11 cellular contexts compared by ENCODE assay signal in the genomic region with DNA sequence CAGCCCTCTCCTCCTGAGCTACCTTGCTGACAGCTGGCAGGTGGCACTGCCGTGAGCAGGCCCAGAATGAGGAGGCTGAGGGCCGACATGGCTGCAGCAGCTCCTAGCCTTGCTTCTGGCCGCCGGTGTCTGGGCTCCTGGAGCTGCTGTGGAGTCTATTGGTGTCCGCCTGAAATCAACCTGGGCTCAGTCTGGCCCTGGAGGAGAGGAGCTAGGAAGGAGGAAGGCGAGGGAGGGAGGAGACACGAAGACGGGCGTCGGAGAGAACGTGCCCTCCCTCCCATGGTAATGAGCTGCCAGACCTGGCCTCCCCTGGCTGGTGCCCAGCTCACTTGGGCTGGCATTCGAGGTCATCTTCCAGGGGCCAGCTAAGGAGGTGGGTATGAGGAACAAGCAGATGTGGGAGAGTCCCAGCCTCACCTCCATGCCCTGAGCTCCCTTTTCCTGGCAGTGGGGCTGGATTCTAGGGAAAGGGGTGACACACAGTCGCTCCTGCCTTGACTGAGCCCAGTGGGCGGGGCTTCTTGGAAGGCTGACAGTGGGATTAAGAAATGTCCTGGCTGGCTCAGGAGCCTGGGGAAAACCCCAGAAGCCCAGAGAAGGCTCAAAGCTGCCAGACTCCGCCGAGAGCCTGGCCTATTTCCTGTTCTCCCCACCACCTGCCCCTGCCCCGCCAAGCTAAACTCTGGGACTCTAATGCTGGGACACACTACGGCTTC. TPM values are rescaled to one million over a fixed set of nuclear protein-coding genes. Genes with fewer than 3 reads are reported as not detected.
A peak's percentile ranks its signal among the peaks of the same experiment; 100 is the strongest.
DNase-seq lines count a peak whose midpoint lies in the region; ATAC-seq, FAIRE-seq and TF ChIP-seq lines count a peak whose summit lies in the region.
"Had no signal": no experiment of that assay in that cellular context is flagged by ENCODE, and none has a peak within 500 bp of the region (broad histone marks: within the 10 kb centered on the region; RNA-seq: fewer than 3 reads in every experiment).

PDZK1IP1 (minus strand) TSS at position 193 of the 719 bp plus-strand sequence; CDS start at position 89, 104 bp downstream.

- peak; percentile 13 for DNase-seq in activated CD4-positive, alpha-beta memory T cell treated with anti-CD3 and anti-CD28 coated beads, Interleukin-2, amount 10 ng/mL, durations not matched to agents 7 days and 5 days
- DNase-seq in activated CD4-positive, alpha-beta memory T cell treated with anti-CD3 and anti-CD28 coated beads for 36 hours: no peak
- DNase-seq in ecto neural progenitor cell (ENCODE audit: low spot score): peak; percentile 56
- DNase-seq in lower leg skin (ENCODE audit: low spot score in 2 of 2): peak; percentile 91 to 97
- peak; percentile 62 for DNase-seq in type B pancreatic cell (ENCODE audit: extremely low spot score, unreplicated experiment)
- no peak for DNase-seq in NCI-H146 (lab: John Stamatoyannopoulos, UW)
- DNase-seq in H54 (ENCODE audit: insufficient read length, low spot score): no peak
- DNase-seq: amniotic stem cell had no signal

- intact Hi-C loops in activated CD4-positive, alpha-beta memory T cell treated with anti-CD3 and anti-CD28 coated beads for 36 hours (cut with micrococcal nuclease): loop anchor here (5.0 kb wide), 1 partner anchor 142 kb away; the partner anchor contains the start of gene CMPK1
- intact Hi-C loops in lower leg skin (cut with DNase I; ENCODE audit: low total_unique reads): no loop called here

- WGBS in lower leg skin, 2 donors: 23 to 24% methylated on average over 18 of the region's 18 CpGs

- CTCF ChIA-PET in activated CD4-positive, alpha-beta memory T cell treated with anti-CD3 and anti-CD28 coated beads, Interleukin-2, amount 10 ng/mL, durations not matched to agents 7 days and 5 days (lab: Charles Lee): interaction anchor here (0.5 to 6.9 kb wide), 3 partner anchors 10 to 194 kb away, joined by 3 to 143 read pairs (median 10); no protein-coding TSS in a partner anchor
- CTCF ChIA-PET in activated CD4-positive, alpha-beta memory T cell treated with anti-CD3 and anti-CD28 coated beads for 36 hours (lab: Charles Lee): interaction anchor here (1.3 to 6.8 kb wide), 4 partner anchors 10 to 520 kb away, joined by 6 to 144 read pairs (median 62); no protein-coding TSS in a partner anchor

- TF ChIP-seq POLR2A in lower leg skin (IDR thresholded peaks at IDR 0.05) (no peak), H54 (IDR thresholded peaks at IDR 0.05; ENCODE audit: low read depth, low read length) (no peak)

- POLR2A ChIA-PET in activated CD4-positive, alpha-beta memory T cell treated with anti-CD3 and anti-CD28 coated beads, Interleukin-2, amount 10 ng/mL, durations not matched to agents 7 days and 5 days (lab: Charles Lee): no interaction called here
- POLR2A ChIA-PET in activated CD4-positive, alpha-beta memory T cell treated with anti-CD3 and anti-CD28 coated beads for 36 hours (lab: Charles Lee): interaction anchor here (1.0 kb wide), 1 partner anchor 11 kb away, joined by 6 read pairs; no protein-coding TSS in a partner anchor

- ATAC-seq in GM18873 (IDR thresholded peaks at IDR 0.05; ENCODE audit: low FRiP score, unreplicated experiment): no peak

- H3K4me1 Mint-ChIP-seq in activated CD4-positive, alpha-beta memory T cell treated with anti-CD3 and anti-CD28 coated beads, Interleukin-2, amount 10 ng/mL, durations not matched to agents 7 days and 5 days: no peaks in the 10 kb centered on the region
- H3K4me1 Mint-ChIP-seq in activated CD4-positive, alpha-beta memory T cell treated with anti-CD3 and anti-CD28 coated beads for 36 hours (ENCODE audit: low read depth): peaks cover 3% of the 10 kb centered on the region
- H3K4me1 Mint-ChIP-seq in type B pancreatic cell (ENCODE audit: unreplicated experiment): peaks cover 6% of the 10 kb centered on the region
- H3K4me1 Mint-ChIP-seq: B cell had no signal

- TF ChIP-seq CTCF in lower leg skin (IDR thresholded peaks at IDR 0.05) (no peak), type B pancreatic cell (conservative IDR thresholded peaks at IDR 0.05) (no peak)

- H3K27ac Mint-ChIP-seq in activated CD4-positive, alpha-beta memory T cell treated with anti-CD3 and anti-CD28 coated beads, Interleukin-2, amount 10 ng/mL, durations not matched to agents 7 days and 5 days: no peak within 1 kb of the TSS
- no peak within 1 kb of the TSS for H3K27ac Mint-ChIP-seq in activated CD4-positive, alpha-beta memory T cell treated with anti-CD3 and anti-CD28 coated beads for 36 hours
- H3K27ac Mint-ChIP-seq in type B pancreatic cell: no peak within 1 kb of the TSS
- H3K27ac Mint-ChIP-seq: B cell had no signal

- peaks cover 5% of the 10 kb centered on the region for H3K27me3 Mint-ChIP-seq in activated CD4-positive, alpha-beta memory T cell treated with anti-CD3 and anti-CD28 coated beads, Interleukin-2, amount 10 ng/mL, durations not matched to agents 7 days and 5 days
- peaks cover 6% of the 10 kb centered on the region for H3K27me3 Mint-ChIP-seq in activated CD4-positive, alpha-beta memory T cell treated with anti-CD3 and anti-CD28 coated beads for 36 hours
- peaks cover 13% of the 10 kb centered on the region for H3K27me3 Mint-ChIP-seq in type B pancreatic cell

- H3K9me3 Mint-ChIP-seq in activated CD4-positive, alpha-beta memory T cell treated with anti-CD3 and anti-CD28 coated beads, Interleukin-2, amount 10 ng/mL, durations not matched to agents 7 days and 5 days: no peaks in the 10 kb centered on the region
- no peaks in the 10 kb centered on the region for H3K9me3 Mint-ChIP-seq in activated CD4-positive, alpha-beta memory T cell treated with anti-CD3 and anti-CD28 coated beads for 36 hours
- no peaks in the 10 kb centered on the region for H3K9me3 Mint-ChIP-seq in type B pancreatic cell

- no peak within 1 kb of the TSS for H3K4me3 ChIP-seq in lower leg skin (ENCODE audit: low read depth, poor library complexity, severe bottlenecking)

- H3K4me3 Mint-ChIP-seq in activated CD4-positive, alpha-beta memory T cell treated with anti-CD3 and anti-CD28 coated beads, Interleukin-2, amount 10 ng/mL, durations not matched to agents 7 days and 5 days: no peak within 1 kb of the TSS
- no peak within 1 kb of the TSS for H3K4me3 Mint-ChIP-seq in activated CD4-positive, alpha-beta memory T cell treated with anti-CD3 and anti-CD28 coated beads for 36 hours
- no peak within 1 kb of the TSS for H3K4me3 Mint-ChIP-seq in type B pancreatic cell
- H3K4me3 Mint-ChIP-seq: B cell had no signal

- no peaks in the 10 kb centered on the region for H3K36me3 Mint-ChIP-seq in activated CD4-positive, alpha-beta memory T cell treated with anti-CD3 and anti-CD28 coated beads, Interleukin-2, amount 10 ng/mL, durations not matched to agents 7 days and 5 days (ENCODE audit: low read depth)
- H3K36me3 Mint-ChIP-seq in activated CD4-positive, alpha-beta memory T cell treated with anti-CD3 and anti-CD28 coated beads for 36 hours: no peaks in the 10 kb centered on the region
- no peaks in the 10 kb centered on the region for H3K36me3 Mint-ChIP-seq in type B pancreatic cell

- FAIRE-seq in H54 (lab: Jason Lieb, UNC): no peak

RNA-seq across cellular contexts. Expression of gene PDZK1IP1, which starts in this region (rescaled TPM):
- total RNA-seq in activated CD4-positive, alpha-beta memory T cell treated with anti-CD3 and anti-CD28 coated beads, Interleukin-2, amount 10 ng/mL, durations not matched to agents 7 days and 5 days: not detected
- not detected for total RNA-seq in activated CD4-positive, alpha-beta memory T cell treated with anti-CD3 and anti-CD28 coated beads for 36 hours
- total RNA-seq in lower leg skin (100 to 1,000 TPM; 121 to 267 (median 125) TPM), type B pancreatic cell (ENCODE audit: low replicate concordance) (not detected in 2 replicates)
- total RNA-seq: B cell, H4 had no signal

Comparison
In these comparisons a context has a peak if more than half of its experiments do, and no peak if none do; other contexts are left out.
1. RNA of gene PDZK1IP1 (total RNA-seq): 121 to 267 TPM in lower leg skin; not detected in activated CD4-positive, alpha-beta memory T cell treated with anti-CD3 and anti-CD28 coated beads, Interleukin-2, amount 10 ng/mL, durations not matched to agents 7 days and 5 days, not detected in activated CD4-positive, alpha-beta memory T cell treated with anti-CD3 and anti-CD28 coated beads for 36 hours and not detected in type B pancreatic cell; every median in the first group is over 100 times any median in the second.
2. Peak in DNase-seq in activated CD4-positive, alpha-beta memory T cell treated with anti-CD3 and anti-CD28 coated beads, Interleukin-2, amount 10 ng/mL, durations not matched to agents 7 days and 5 days; RNA of the gene not detected or under 1 TPM.
3. Peak in DNase-seq in type B pancreatic cell; RNA of the gene not detected or under 1 TPM.
4. DNase-seq: peak in ecto neural progenitor cell (single experiment) and lower leg skin (2 of 2); none in activated CD4-positive, alpha-beta memory T cell treated with anti-CD3 and anti-CD28 coated beads for 36 hours (single experiment), NCI-H146 (single experiment) and H54 (single experiment).